In genomic region chr7:55556031-55556430, GRCh38 we compare ENCODE assay signal across 9 cellular contexts. TPM values are rescaled to one million over a fixed set of nuclear protein-coding genes. Genes with fewer than 3 reads are reported as not detected.
DNase-seq lines count a peak whose midpoint lies in the region; ATAC-seq and TF ChIP-seq lines count a peak whose summit lies in the region.
"Had no signal": no experiment of that assay in that cellular context is flagged by ENCODE, and none has a peak within 500 bp of the region (broad histone marks: within the 10 kb centered on the region; RNA-seq: fewer than 3 reads in every experiment).

No MANE protein-coding gene starts in this region.

- peaks cover 95% of the 10 kb centered on the region for H3K4me1 Mint-ChIP-seq in activated T-cell treated with anti-CD3 and anti-CD28 coated beads, Interleukin-2, amount 50 U/mL, for 72 hours (ENCODE audit: low read depth)
- peaks cover 98% of the 10 kb centered on the region for H3K4me1 Mint-ChIP-seq in activated T-cell treated with anti-CD3 and anti-CD28 coated beads, Interleukin-2, amount 50 U/mL, for 4 hours (ENCODE audit: low read depth)
- H3K4me1 Mint-ChIP-seq in GM23338 (peaks cover 85% of the 10 kb centered on the region), activated B cell treated with CpG ODN at 0.5 μM for 24 hours (peaks cover 97% of the 10 kb centered on the region)

- CTCF ChIA-PET in activated B cell treated with CpG ODN at 0.5 μM for 24 hours (lab: Charles Lee): interaction anchor here (1.1 kb wide), 1 partner anchor 42 kb away, joined by 3 read pairs; no protein-coding TSS in a partner anchor

- ATAC-seq in activated T-cell treated with anti-CD3 and anti-CD28 coated beads, Interleukin-2, amount 50 U/mL, for 72 hours (replicated peaks in 1 of 2): peak; percentile 27 to 32
- no peak for ATAC-seq in activated T-cell treated with anti-CD3 and anti-CD28 coated beads, Interleukin-2, amount 50 U/mL, for 4 hours
- peak; percentile 65 for ATAC-seq in GM23338
- ATAC-seq in activated B cell treated with CpG ODN at 0.5 μM for 24 hours (ENCODE audit: low read depth): no peak
- ATAC-seq in GM19395 (IDR thresholded peaks at IDR 0.05; ENCODE audit: unreplicated experiment): no peak

- intact Hi-C loops in activated B cell treated with CpG ODN at 0.5 μM for 24 hours (cut with micrococcal nuclease): no loop called here

- DNase-seq in activated T-cell treated with anti-CD3 and anti-CD28 coated beads, Interleukin-2, amount 50 U/mL, for 72 hours: no peak
- no peak for DNase-seq in activated T-cell treated with anti-CD3 and anti-CD28 coated beads, Interleukin-2, amount 50 U/mL, for 4 hours
- DNase-seq in GM23338 (ENCODE audit: low spot score) (no peak), activated B cell treated with CpG ODN at 0.5 μM for 24 hours (no peak), foreskin fibroblast (no peak), inferior parietal cortex (ENCODE audit: extremely low spot score) (no peak)
- peak; percentile 23 for DNase-seq in stimulated activated CD8-positive, alpha-beta memory T cell treated with anti-CD3 and anti-CD28 coated beads, Interleukin-4, amount 100 ng/mL, for 48 hours
- DNase-seq: GM23248 had no signal

- no peaks in the 10 kb centered on the region for H3K27me3 Mint-ChIP-seq in activated T-cell treated with anti-CD3 and anti-CD28 coated beads, Interleukin-2, amount 50 U/mL, for 72 hours (ENCODE audit: low read depth)
- no peaks in the 10 kb centered on the region for H3K27me3 Mint-ChIP-seq in activated T-cell treated with anti-CD3 and anti-CD28 coated beads, Interleukin-2, amount 50 U/mL, for 4 hours (ENCODE audit: low read depth)
- H3K27me3 Mint-ChIP-seq in GM23338 (ENCODE audit: insufficient read depth, low read depth, poor library complexity) (peaks cover 16% of the 10 kb centered on the region), activated B cell treated with CpG ODN at 0.5 μM for 24 hours (no peaks in the 10 kb centered on the region)

- peaks cover 23% of the 10 kb centered on the region for H4K20me1 ChIP-seq in GM23338 (replicated peaks; ENCODE audit: insufficient read depth)

- H3K36me3 Mint-ChIP-seq in activated T-cell treated with anti-CD3 and anti-CD28 coated beads, Interleukin-2, amount 50 U/mL, for 72 hours (ENCODE audit: insufficient read depth in 2 of 2): peaks cover 15 to 26% of the 10 kb centered on the region in 2 donors
- peaks cover 38% of the 10 kb centered on the region for H3K36me3 Mint-ChIP-seq in activated T-cell treated with anti-CD3 and anti-CD28 coated beads, Interleukin-2, amount 50 U/mL, for 4 hours (ENCODE audit: insufficient read depth)
- H3K36me3 Mint-ChIP-seq in GM23338 (ENCODE audit: low read depth) (peaks cover 5% of the 10 kb centered on the region; the same call in 2 of the 3 replicates), activated B cell treated with CpG ODN at 0.5 μM for 24 hours (ENCODE audit: low read depth) (peaks cover 80% of the 10 kb centered on the region)

- peak overlapping the region; percentile 91 for H3K27ac ChIP-seq in GM23338 (ENCODE audit: low read depth)
- H3K27ac ChIP-seq: GM23248 had no signal

- H3F3A ChIP-seq in GM23338 (replicated peaks; ENCODE audit: low read depth): no peaks in the 10 kb centered on the region

- H3K4me1 ChIP-seq in GM23338 (ENCODE audit: insufficient read depth): peaks cover 78% of the 10 kb centered on the region

- peaks cover 2% of the 10 kb centered on the region; the same call in 1 of the 2 replicates for H3K9me2 ChIP-seq in GM23338 (ENCODE audit: insufficient read depth)

- no peak overlapping the region for H2AFZ ChIP-seq in GM23338
- H2AFZ ChIP-seq: GM23248 had no signal

- peak overlapping the region; percentile 95 for H3K27ac Mint-ChIP-seq in activated T-cell treated with anti-CD3 and anti-CD28 coated beads, Interleukin-2, amount 50 U/mL, for 72 hours
- H3K27ac Mint-ChIP-seq in GM23338 (peak overlapping the region; percentile 61; the same call in 1 of the 2 replicates), activated B cell treated with CpG ODN at 0.5 μM for 24 hours (peak overlapping the region; percentile 88)

- H3K27me3 ChIP-seq in GM23338 (ENCODE audit: insufficient read depth): no peaks in the 10 kb centered on the region

- peak overlapping the region; percentile 68 to 75 for H3K4me3 Mint-ChIP-seq in activated T-cell treated with anti-CD3 and anti-CD28 coated beads, Interleukin-2, amount 50 U/mL, for 72 hours
- H3K4me3 Mint-ChIP-seq in activated T-cell treated with anti-CD3 and anti-CD28 coated beads, Interleukin-2, amount 50 U/mL, for 4 hours: no peak overlapping the region
- H3K4me3 Mint-ChIP-seq in GM23338 (peak overlapping the region; percentile 50; the same call in 1 of the 3 replicates), activated B cell treated with CpG ODN at 0.5 μM for 24 hours (peak overlapping the region; percentile 64)

- POLR2A ChIA-PET in activated B cell treated with CpG ODN at 0.5 μM for 24 hours (lab: Charles Lee): interaction anchor here (1.5 to 2.8 kb wide), 6 partner anchors 8 to 22 kb away, joined by 5 to 24 read pairs (median 7); partner anchors contain the start of gene VOPP1

- peak overlapping the region; percentile 31 for H3K4me3 ChIP-seq in GM23338
- H3K4me3 ChIP-seq in foreskin fibroblast (ENCODE audit: low read depth in 1 of 2, low read length in 2 of 2): no peak overlapping the region
- H3K4me3 ChIP-seq: GM23248 had no signal

- H3K36me3 ChIP-seq in GM23338 (ENCODE audit: insufficient read depth): no peaks in the 10 kb centered on the region; the same call in 1 of the 2 replicates

- H3K4me2 ChIP-seq in GM23338: peak overlapping the region; percentile 73

- peaks cover 96% of the 10 kb centered on the region for H3K79me2 ChIP-seq in GM23338 (replicated peaks; ENCODE audit: insufficient read depth)

- H3K9me3 Mint-ChIP-seq in activated T-cell treated with anti-CD3 and anti-CD28 coated beads, Interleukin-2, amount 50 U/mL, for 72 hours: no peaks in the 10 kb centered on the region
- no peaks in the 10 kb centered on the region for H3K9me3 Mint-ChIP-seq in activated T-cell treated with anti-CD3 and anti-CD28 coated beads, Interleukin-2, amount 50 U/mL, for 4 hours
- no peaks in the 10 kb centered on the region; the same call in 2 of the 3 replicates for H3K9me3 Mint-ChIP-seq in GM23338
- no peaks in the 10 kb centered on the region for H3K9me3 Mint-ChIP-seq in activated B cell treated with CpG ODN at 0.5 μM for 24 hours

- no peak for TF ChIP-seq CTCF in GM23338 (conservative IDR thresholded peaks at IDR 0.05; ENCODE audit: low read depth in 2 of 2)
- TF ChIP-seq CTCF in activated B cell treated with CpG ODN at 0.5 μM for 24 hours (IDR thresholded peaks at IDR 0.05): no peak
- no peak for TF ChIP-seq CTCF in foreskin fibroblast (IDR thresholded peaks at IDR 0.05; ENCODE audit: low read depth, low read length)

TF ChIP-seq in GM23338, 12 proteins besides CTCF, POLR2A, EP300 and RAD21 (continues in another document):
- no peak for TF ChIP-seq EZH2 (IDR thresholded peaks at IDR 0.05; ENCODE audit: low read depth, unreplicated experiment)

RNA-seq across cellular contexts. Expression of gene VOPP1, which starts 16.3 kb away (rescaled TPM):
- total RNA-seq in activated T-cell treated with anti-CD3 and anti-CD28 coated beads, Interleukin-2, amount 50 U/mL, for 72 hours: 10 to 100 TPM; 90.8 to 91.1 TPM
- total RNA-seq in activated T-cell treated with anti-CD3 and anti-CD28 coated beads, Interleukin-2, amount 50 U/mL, for 4 hours: 100 to 1,000 TPM in 1 of 3 donors, 10 to 100 TPM in 2; 63.6 to 103 (median 99.2) TPM
- total RNA-seq in GM23338 (2014; rRNA removed; shearing (Covaris generic)): 71.0 and 73.7 TPM in 2 replicates
- polyA plus RNA-seq in GM23338 (2016; fragmentation: Nextera tagmentation; extraction: Ambion mirVana): 26.2 and 28.2 TPM in 2 replicates
- 403 and 438 TPM in 2 replicates for total RNA-seq in activated B cell treated with CpG ODN at 0.5 μM for 24 hours

Comparison
In these comparisons a context has a peak if more than half of its experiments do, and no peak if none do; other contexts are left out.
1. ATAC-seq: peak in activated T-cell treated with anti-CD3 and anti-CD28 coated beads, Interleukin-2, amount 50 U/mL, for 72 hours (2 of 2) and GM23338 (single experiment); none in activated T-cell treated with anti-CD3 and anti-CD28 coated beads, Interleukin-2, amount 50 U/mL, for 4 hours (0 of 2), activated B cell treated with CpG ODN at 0.5 μM for 24 hours (single experiment) and GM19395 (single experiment).
2. Peak in every context shown above with its lines, with median percentiles within 50 percentile points of each other: H3K27ac Mint-ChIP-seq.